9 cellular contexts compared by ENCODE assay signal in the genomic region with DNA sequence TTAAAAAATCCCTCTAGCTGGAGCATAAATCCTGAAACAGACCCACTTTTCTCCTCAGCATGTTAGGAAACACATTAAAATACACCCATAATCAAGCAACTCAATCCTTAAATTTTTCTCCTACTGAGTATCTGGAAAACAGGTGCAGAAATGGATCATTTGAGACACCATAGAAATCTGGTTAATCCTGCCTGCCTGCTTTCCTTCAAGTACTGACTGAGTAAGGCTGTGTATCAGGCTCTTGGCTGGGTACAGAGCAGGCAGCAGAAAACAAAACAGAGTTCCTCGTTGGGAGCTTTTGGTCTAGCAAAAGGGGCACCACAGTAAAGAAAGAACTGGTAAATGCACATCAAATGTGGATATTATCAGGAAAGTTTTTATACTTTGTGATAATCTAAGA. TPM values are rescaled to one million over a fixed set of nuclear protein-coding genes. Genes with fewer than 3 reads are reported as not detected.
DNase-seq lines count a peak whose midpoint lies in the region; ATAC-seq and TF ChIP-seq lines count a peak whose summit lies in the region.
"Had no signal": no experiment of that assay in that cellular context is flagged by ENCODE, and none has a peak within 500 bp of the region (broad histone marks: within the 10 kb centered on the region; RNA-seq: fewer than 3 reads in every experiment).

No MANE protein-coding gene starts in this region.

- H3K36me3 ChIP-seq in OCI-LY7 (ENCODE audit: insufficient read depth, low read length), result no peaks in the 10 kb centered on the region
- H3K36me3 ChIP-seq in esophagus squamous epithelium, result no peaks in the 10 kb centered on the region
- H3K36me3 ChIP-seq in trophoblast cell (ENCODE audit: control insufficient read depth in 1 of 2, insufficient read depth in 2 of 2, low read length in 2 of 2), result peaks cover 0 to 2% of the 10 kb centered on the region in 2 experiments

- TF ChIP-seq POLR2A in esophagus squamous epithelium (IDR thresholded peaks at IDR 0.05), result no peak

- no peak for ATAC-seq in GM21381 (IDR thresholded peaks at IDR 0.05; ENCODE audit: unreplicated experiment)

- H3K79me2 ChIP-seq in OCI-LY7 (ENCODE audit: insufficient read depth, low read depth, low read length) (peaks cover 16% of the 10 kb centered on the region; the same call in 1 of the 2 replicates), trophoblast cell (ENCODE audit: control insufficient read depth, insufficient read depth, low read length, poor library complexity) (peaks cover 19% of the 10 kb centered on the region)

- H4K91ac ChIP-seq in trophoblast cell (ENCODE audit: low read depth, low read length), result no peak overlapping the region

- H3K14ac ChIP-seq in trophoblast cell (ENCODE audit: low read length), result no peak overlapping the region

- H3K4ac ChIP-seq in trophoblast cell (ENCODE audit: low read depth, low read length), result no peak overlapping the region

- H2AFZ ChIP-seq in OCI-LY7 (ENCODE audit: low read length) (no peak overlapping the region), trophoblast cell (ENCODE audit: insufficient read depth, low read length, poor library complexity) (no peak overlapping the region)

- CTCF ChIA-PET in OCI-LY7 (lab: Charles Lee; ENCODE audit: unreplicated experiment), result no interaction called here

- no peak overlapping the region for H3K23ac ChIP-seq in trophoblast cell (ENCODE audit: low read length)

- H3K27me3 ChIP-seq in esophagus squamous epithelium (no peaks in the 10 kb centered on the region), trophoblast cell (ENCODE audit: insufficient read depth, low read length) (no peaks in the 10 kb centered on the region)

- WGBS in esophagus squamous epithelium, 2 donors, result 6 to 64% methylated on average over 1 of the region's 1 CpG
- no CpG with 5 or more reads among the region's 1 CpG for WGBS in trophoblast cell (ENCODE audit: extremely low coverage, insufficient coverage, insufficient read length)

- POLR2A ChIA-PET in OCI-LY7 (lab: Charles Lee), result no interaction called here

- BruUV-seq in OCI-LY7 (replicated peaks; lab: Mats Ljungman, UMichigan), result no TSS peak

- no peak overlapping the region for H3K27ac ChIP-seq in OCI-LY7 (ENCODE audit: low read depth, low read length, poor library complexity, severe bottlenecking)
- H3K27ac ChIP-seq in esophagus squamous epithelium, result no peak overlapping the region
- H3K27ac ChIP-seq in trophoblast cell (ENCODE audit: low read depth, low read length), result no peak overlapping the region

- DNase-seq in EH (ENCODE audit: low read depth), result peak; percentile 8
- no peak for DNase-seq in OCI-LY7 (ENCODE audit: low spot score)
- no peak for DNase-seq in esophagus squamous epithelium (lab: John Stamatoyannopoulos, UW)
- DNase-seq in trophoblast cell, result peak in 1 of 2 donors; percentile 32
- DNase-seq in T1000 (lab: John Stamatoyannopoulos, UW), result no peak
- DNase-seq in NCI-H82 (lab: John Stamatoyannopoulos, UW), result no peak
- no peak for DNase-seq in activated T-cell treated with anti-CD3 and anti-CD28 coated beads for 4 hours
- DNase-seq: activated naive CD4-positive, alpha-beta T cell had no signal

- H4K20me1 ChIP-seq in OCI-LY7 (ENCODE audit: insufficient read depth, low read length), result 0 out of 2 replicates have a peak, but pooled peaks cover 4% of the 10 kb centered on the region

- H2BK120ac ChIP-seq in trophoblast cell (ENCODE audit: insufficient read depth, low read length, poor library complexity), result no peak overlapping the region

- peaks cover 11% of the 10 kb centered on the region for H3K79me1 ChIP-seq in trophoblast cell (ENCODE audit: low read length)

- TF ChIP-seq CTCF in OCI-LY7 (conservative IDR thresholded peaks at IDR 0.05; ENCODE audit: low read length) (no peak), esophagus squamous epithelium (IDR thresholded peaks at IDR 0.05) (no peak)

- H3K4me1 ChIP-seq in OCI-LY7 (ENCODE audit: insufficient read depth, low read length, poor library complexity, severe bottlenecking) (peaks cover 27% of the 10 kb centered on the region), esophagus squamous epithelium (peaks cover 0 to 51% (median 0%) of the 10 kb centered on the region in 3 donors), trophoblast cell (ENCODE audit: control insufficient read depth in 1 of 2, insufficient read depth in 2 of 2, low read length in 2 of 2) (peaks cover 18 to 20% of the 10 kb centered on the region in 2 experiments)

- H3K18ac ChIP-seq in trophoblast cell (ENCODE audit: low read length), result no peak overlapping the region

- H3K4me2 ChIP-seq in OCI-LY7 (ENCODE audit: low read length) (peak overlapping the region; percentile 76), trophoblast cell (ENCODE audit: low read length) (peak overlapping the region; percentile 25)

- H3K9me2 ChIP-seq in OCI-LY7 (ENCODE audit: insufficient read depth, low read length), result no peaks in the 10 kb centered on the region

- H3K4me3 ChIP-seq in OCI-LY7 (ENCODE audit: low read depth, low read length, poor library complexity, severe bottlenecking) (peak overlapping the region; percentile 71), esophagus squamous epithelium (peak overlapping the region in 3 of 4 donors; percentile 69 to 83 (median 82)), trophoblast cell (ENCODE audit: low read depth, low read length) (no peak overlapping the region)

- no peak overlapping the region for H2AK5ac ChIP-seq in trophoblast cell (ENCODE audit: low read length)

- no peaks in the 10 kb centered on the region for H3K9me3 ChIP-seq in OCI-LY7 (ENCODE audit: low read length)
- no peaks in the 10 kb centered on the region for H3K9me3 ChIP-seq in esophagus squamous epithelium
- peaks cover 5% of the 10 kb centered on the region for H3K9me3 ChIP-seq in trophoblast cell (ENCODE audit: insufficient read depth, low read depth, low read length)

- no peak overlapping the region for H4K12ac ChIP-seq in trophoblast cell (ENCODE audit: low read depth, low read length)

- no peak overlapping the region for H3K9ac ChIP-seq in trophoblast cell (ENCODE audit: low read length)

- intact Hi-C loops in OCI-LY7 (cut with micrococcal nuclease; ENCODE audit: unreplicated experiment) (no loop called here), esophagus squamous epithelium (cut with DNase I) (no loop called here)

- H4K8ac ChIP-seq in trophoblast cell (ENCODE audit: low read depth, low read length), result no peak overlapping the region

- H2BK12ac ChIP-seq in trophoblast cell (ENCODE audit: low read length), result no peak overlapping the region

- no peak overlapping the region for H2BK5ac ChIP-seq in trophoblast cell (ENCODE audit: low read depth, low read length, poor library complexity)

RNA-seq across cellular contexts. Expression of a gene that starts 1.9 kb away (rescaled TPM):
- total RNA-seq in OCI-LY7 (2014; rRNA removed; shearing (Covaris generic)), result 2.5 and 2.9 TPM in 2 replicates
- 3.4 TPM in 2 replicates for total RNA-seq in OCI-LY7 (2022)
- 1 to 10 TPM in 2 of 4 donors, under 1 TPM in 2; 0.21 to 1.9 (median 1.2) TPM for total RNA-seq in esophagus squamous epithelium
- polyA plus RNA-seq in trophoblast cell (2013), result 0.19 and 0.21 TPM in 2 replicates
